8 cellular contexts compared by ENCODE assay signal in genomic region chr5:96247097-96247675, GRCh38.
DNase-seq lines count a peak whose midpoint lies in the region; ATAC-seq and TF ChIP-seq lines count a peak whose summit lies in the region.

No MANE protein-coding gene starts in this region.

- H3K4me3 ChIP-seq in esophagus squamous epithelium (peak overlapping the region in 3 of 4 donors; percentile 7 to 21 (median 10)), mucosa of descending colon (no peak overlapping the region)

- TF ChIP-seq CTCF in 22Rv1 (IDR thresholded peaks at IDR 0.05) (no peak), esophagus squamous epithelium (IDR thresholded peaks at IDR 0.05) (no peak), mucosa of descending colon (IDR thresholded peaks at IDR 0.05) (no peak), GM20000 (IDR thresholded peaks at IDR 0.05; ENCODE audit: extremely low read depth, missing control alignments) (no peak)

- peak overlapping the region; percentile 90 for H3K27ac ChIP-seq in 22Rv1
- peak overlapping the region; percentile 75 to 84 (median 82) for H3K27ac ChIP-seq in esophagus squamous epithelium

- intact Hi-C loops in esophagus squamous epithelium (cut with DNase I): no loop called here
- intact Hi-C loops in mucosa of descending colon (cut with DNase I, micrococcal nuclease): no loop called here

- TF ChIP-seq POLR2A in esophagus squamous epithelium (IDR thresholded peaks at IDR 0.05): no peak

- H3K9me3 ChIP-seq in esophagus squamous epithelium (no peaks in the 10 kb centered on the region), mucosa of descending colon (no peaks in the 10 kb centered on the region)

- H3K36me3 ChIP-seq in esophagus squamous epithelium (no peaks in the 10 kb centered on the region), mucosa of descending colon (ENCODE audit: low read depth) (no peaks in the 10 kb centered on the region)

- DNase-seq in NCI-H526 (lab: John Stamatoyannopoulos, UW): peak; percentile 2 to 8
- DNase-seq in esophagus squamous epithelium (lab: John Stamatoyannopoulos, UW): no peak
- peak in 1 of 3 donors; percentile 13 for DNase-seq in mucosa of descending colon
- DNase-seq in cerebellar cortex (ENCODE audit: low spot score): no peak
- no peak for DNase-seq in activated naive CD4-positive, alpha-beta T cell treated with Interleukin-2 at 50 U/mL for 16 hours
- DNase-seq in GM20000 (ENCODE audit: low spot score): no peak

- H3K4me1 ChIP-seq in esophagus squamous epithelium (peaks cover 0 to 69% (median 14%) of the 10 kb centered on the region in 3 donors), mucosa of descending colon (ENCODE audit: low read depth) (no peaks in the 10 kb centered on the region)

- H3K27me3 ChIP-seq in esophagus squamous epithelium: no peaks in the 10 kb centered on the region

- ATAC-seq in mucosa of descending colon (peak; percentile 55), HG02885 (IDR thresholded peaks at IDR 0.05; ENCODE audit: poor library complexity, unreplicated experiment) (no peak)

- 19 to 31% methylated on average over 4 of the region's 4 CpGs for WGBS in esophagus squamous epithelium, 2 donors

Comparison
In these comparisons a context has a peak if more than half of its experiments do, and no peak if none do; other contexts are left out.
1. DNase-seq: peak in NCI-H526 (2 of 2); none in esophagus squamous epithelium (single experiment), cerebellar cortex (single experiment), activated naive CD4-positive, alpha-beta T cell treated with Interleukin-2 at 50 U/mL for 16 hours (single experiment) and GM20000 (single experiment).